ENCODE assay signal across 16 cellular contexts in genomic region chr1:183044893-183045649, GRCh38. TPM values are rescaled to one million over a fixed set of nuclear protein-coding genes. Genes with fewer than 3 reads are reported as not detected.
DNase-seq lines count a peak whose midpoint lies in the region; ATAC-seq, FAIRE-seq and TF ChIP-seq lines count a peak whose summit lies in the region.
"Had no signal": no experiment of that assay in that cellular context is flagged by ENCODE, and none has a peak within 500 bp of the region (broad histone marks: within the 10 kb centered on the region; RNA-seq: fewer than 3 reads in every experiment).

No MANE protein-coding gene starts in this region.

- H3K36me3 ChIP-seq in K562 (ENCODE audit: control insufficient read depth, insufficient read depth, low read length) (no peaks in the 10 kb centered on the region), psoas muscle (ENCODE audit: insufficient read depth in 1 of 2, low read depth in 1 of 2) (no peaks in the 10 kb centered on the region)

- ATAC-seq in A549 (no peak), K562 (no peak), psoas muscle (no peak), HG02623 (IDR thresholded peaks at IDR 0.05; ENCODE audit: unreplicated experiment) (no peak)
- ATAC-seq: esophagus mucosa had no signal

- FAIRE-seq in A549 (lab: Jason Lieb, UNC) (no peak), K562 (lab: Jason Lieb, UNC) (no peak)

- TF ChIP-seq POLR2A in A549 (IDR thresholded peaks at IDR 0.05; ENCODE audit: low read length) (no peak), K562 (conservative IDR thresholded peaks at IDR 0.05) (no peak)

- BruUV-seq in K562 (replicated peaks; lab: Mats Ljungman, UMichigan) = no TSS peak

- no peak for TF ChIP-seq EP300 in A549 (IDR thresholded peaks at IDR 0.05)
- no peak for TF ChIP-seq EP300 in K562 (IDR thresholded peaks at IDR 0.05; ENCODE audit: low read length)

- no peaks in the 10 kb centered on the region for H3K79me2 ChIP-seq in K562 (ENCODE audit: control insufficient read depth, insufficient read depth, low read length)

- no peaks in the 10 kb centered on the region for H4K20me1 ChIP-seq in K562 (replicated peaks; ENCODE audit: control insufficient read depth, insufficient read depth, low read length)

- TF ChIP-seq CTCF in A549 (IDR thresholded peaks at IDR 0.05) (no peak), K562 (IDR thresholded peaks at IDR 0.05 in 2 of 3, conservative IDR thresholded peaks at IDR 0.05 in 1 of 3; ENCODE audit: insufficient read depth in 2 of 3, low read depth in 1 of 3, low read length in 3 of 3) (no peak), psoas muscle (IDR thresholded peaks at IDR 0.05) (no peak), GM13977 (IDR thresholded peaks at IDR 0.05; ENCODE audit: extremely low read depth, insufficient read depth, missing control alignments) (no peak)

- H3K9ac ChIP-seq in K562 (ENCODE audit: insufficient read depth in 1 of 2, low read depth in 2 of 2, low read length in 2 of 2) = no peak overlapping the region

- TF ChIP-seq RAD21 in A549 (conservative IDR thresholded peaks at IDR 0.05 in 1 of 2, IDR thresholded peaks at IDR 0.05 in 1 of 2) = no peak
- 0 out of 4 replicates have a peak, but pooled peaks of 1 of the 2 experiments have one; percentile 23 for TF ChIP-seq RAD21 in K562 (CRISPR knock-in tag; conservative IDR thresholded peaks at IDR 0.05 in 1 of 2, IDR thresholded peaks at IDR 0.05 in 1 of 2)

- H3K9me1 ChIP-seq in K562 (ENCODE audit: control insufficient read depth, insufficient read depth, low read length) = no peaks in the 10 kb centered on the region

- no peaks in the 10 kb centered on the region for H3K27me3 ChIP-seq in K562 (ENCODE audit: control insufficient read depth in 2 of 2, insufficient read depth in 2 of 2, low read length in 2 of 2)
- no peaks in the 10 kb centered on the region for H3K27me3 ChIP-seq in psoas muscle (ENCODE audit: insufficient read depth in 3 of 3, low read length in 2 of 3)

- CTCF ChIA-PET in A549 (lab: Yijun Ruan, JAX) (interaction anchor here (0.6 to 1.3 kb wide), 2 partner anchors 21 to 190 kb away, joined by 3 to 4 read pairs; no protein-coding TSS in a partner anchor), HEK293T (lab: Yijun Ruan, JAX) (interaction anchor here (0.7 to 1.0 kb wide), 3 partner anchors 8 to 43 kb away, joined by 3 read pairs; no protein-coding TSS in a partner anchor), K562 (lab: Yijun Ruan, JAX; ENCODE audit: low intra/inter-chr PET ratio) (no interaction called here)

- peaks cover 81% of the 10 kb centered on the region for H3K4me1 ChIP-seq in A549
- no peaks in the 10 kb centered on the region for H3K4me1 ChIP-seq in K562 (replicated peaks in 1 of 2; ENCODE audit: control insufficient read depth in 2 of 2, insufficient read depth in 2 of 2, low read length in 2 of 2)
- H3K4me1 ChIP-seq in psoas muscle = peaks cover 83% of the 10 kb centered on the region

- WGBS in A549 (ENCODE audit: missing lambda C conversion rate) = 93% methylated on average over 2 of the region's 2 CpGs
- WGBS in K562 (ENCODE audit: insufficient coverage, low coverage, missing lambda C conversion rate) = 0% methylated on average over 2 of the region's 2 CpGs
- WGBS in psoas muscle, 3 donors = 92 to 99% (median 93%) methylated on average over 2 of the region's 2 CpGs

- no peak overlapping the region for H2AFZ ChIP-seq in K562 (ENCODE audit: low read depth, low read length)

- no peaks in the 10 kb centered on the region for H3K9me3 ChIP-seq in A549
- no peaks in the 10 kb centered on the region for H3K9me3 ChIP-seq in K562 (replicated peaks; ENCODE audit: control insufficient read depth, insufficient read depth, low read depth, low read length)
- no peaks in the 10 kb centered on the region for H3K9me3 ChIP-seq in psoas muscle

- H3K27ac ChIP-seq in A549 (peak overlapping the region; percentile 60 to 62; a peak in 4 of 6 replicates), K562 (ENCODE audit: extremely low read depth, low read depth, low read length) (no peak overlapping the region), psoas muscle (peak overlapping the region; percentile 48)

- in situ Hi-C loops in K562 (cut with MboI) (no loop called here), GM13977 (cut with MboI; ENCODE audit: low pct_unique_long_range_greater_than_20kb, low sequenced_read_pairs, unreplicated experiment) (no loop called here)

- intact Hi-C loops in K562 (cut with micrococcal nuclease) (no loop called here), psoas muscle (cut with DNase I) (no loop called here)

- peak overlapping the region; percentile 91 for H3K4me2 ChIP-seq in A549
- H3K4me2 ChIP-seq in K562 (ENCODE audit: insufficient read depth, low read length) = no peak overlapping the region

- H3K4me3 ChIP-seq in A549 (peak overlapping the region; percentile 24; the same call in 1 of the 3 replicates), K562 (no peak overlapping the region), psoas muscle (no peak overlapping the region)

- POLR2A ChIA-PET in A549 (lab: Yijun Ruan, JAX) (interaction anchor here (0.7 kb wide), 1 partner anchor 21 kb away, joined by 3 read pairs; no protein-coding TSS in a partner anchor), HEK293T (lab: Yijun Ruan, JAX) (interaction anchor here (1.3 kb wide), 1 partner anchor 18 kb away, joined by 3 read pairs; no protein-coding TSS in a partner anchor), K562 (lab: Yijun Ruan, JAX) (interaction anchor here (0.8 kb wide), 1 partner anchor 44 kb away, joined by 3 read pairs; no protein-coding TSS in a partner anchor)

- DNase-seq in A549 (ENCODE audit: low read depth in 1 of 2, low spot score in 1 of 2) (no peak), HEK293T (ENCODE audit: extremely low spot score) (no peak), K562 (ENCODE audit: extremely low read depth in 1 of 4, low spot score in 3 of 4) (no peak), psoas muscle (no peak), AML-193 (lab: John Stamatoyannopoulos, UW) (no peak), A172 (ENCODE audit: low spot score) (no peak), GM13977 (ENCODE audit: low spot score) (no peak)
- DNase-seq: activated gamma-delta T cell; aorta; cortex of kidney; GOT3; hypothalamus; NCI-H2227 treated with DMSO at 0.1 percent for 48 hours; stimulated activated CD4-positive, alpha-beta T cell treated with anti-CD3 and anti-CD28 coated beads, Interleukin-15, amount 100 ng/mL, for 24 hours had no signal

TF ChIP-seq in A549, 52 proteins besides CTCF, POLR2A, EP300 and RAD21:
- no peak for TF ChIP-seq HOXB13 (CRISPR knock-in tag; IDR thresholded peaks at IDR 0.05; ENCODE audit: low read depth)
- no peak for TF ChIP-seq KDM1A (IDR thresholded peaks at IDR 0.05; ENCODE audit: low read depth)
- no peak for TF ChIP-seq BHLHE40 (IDR thresholded peaks at IDR 0.05; ENCODE audit: low read depth, low read length)

TF ChIP-seq in HEK293T, 16 proteins besides CTCF, POLR2A, EP300 and RAD21:
- TF ChIP-seq ZNF384 (IDR thresholded peaks at IDR 0.05) (peak; percentile 60; the same call in 1 of the 2 replicates), FOXM1 (IDR thresholded peaks at IDR 0.05; ENCODE audit: borderline replicate concordance) (no peak)
TF ChIP-seq in HEK293T: peak in this region for 1.

TF ChIP-seq in K562, 482 proteins besides CTCF, POLR2A, EP300 and RAD21:
- TF ChIP-seq NFIC (IDR thresholded peaks at IDR 0.05) (peak; percentile 99), EP400 (IDR thresholded peaks at IDR 0.05) (no peak), NFIX (CRISPR knock-in tag; IDR thresholded peaks at IDR 0.05; ENCODE audit: low read depth) (peak; percentile 99)

RNA-seq across cellular contexts. Expression of gene LAMC1, which starts 21.9 kb away (rescaled TPM):
- polyA plus RNA-seq in A549 (2011; rRNA removed) (139 and 152 TPM in 2 replicates), A549 (2017; fragmentation: RNase III; extraction: RNeasy Plus Mini Kit Qiagen cat#74134 plus additional on column Dnase treatment) (85.8 to 106 TPM (median 93.7 TPM) in 3 replicates), K562 (2011; rRNA removed) (0.13 and 0.16 TPM in 2 replicates), K562 (2014; fragmentation: Illumina TruSeq; extraction: Trizol) (0.07 and 0.24 TPM in 2 replicates), K562 (2014; fragmentation: Nextera tagmentation; extraction: Ambion mirVana) (not detected), K562 (2014; rRNA removed) (0.21 TPM in 1 of 2 replicates, not detected in the other), psoas muscle (10 to 100 TPM; 28.0 to 39.6 (median 30.5) TPM)
- 39.6 and 43.0 TPM in 2 replicates for polyA plus RNA-seq in A549 (2012; cell fraction: cytosol; rRNA removed)
- 92.3 and 98.8 TPM in 2 replicates for polyA plus RNA-seq in A549 (2012; cell fraction: nucleus; rRNA removed)
- polyA minus RNA-seq in A549 (2011; rRNA and poly(A)+ RNA removed) = 149 and 171 TPM in 2 replicates
- 1.7 and 2.9 TPM in 2 replicates for total RNA-seq in K562 (2011; cell fraction: chromatin; rRNA removed; ENCODE audit: low replicate concordance)
- total RNA-seq in K562 (2011; cell fraction: nucleolus; rRNA removed) = 2.1 and 2.7 TPM in 2 replicates
- total RNA-seq in K562 (2011; cell fraction: nucleoplasm; rRNA removed) = 0.84 and 2.1 TPM in 2 replicates
- total RNA-seq in K562 (2014; rRNA removed) (0.36 and 0.53 TPM in 2 replicates), K562 (2014; rRNA removed; fragmentation: Illumina TruSeq; extraction: Trizol) (0.07 and 0.13 TPM in 2 replicates), K562 (2015; rRNA removed; fragmentation: Illumina TruSeq; extraction: Trizol) (0.07 TPM in 1 of 2 replicates, not detected in the other), K562 (2021) (0.60 and 0.71 TPM in 2 replicates), psoas muscle (10 to 100 TPM; 71.4 to 94.4 (median 80.5) TPM)
- polyA plus RNA-seq in K562 (2011; cell fraction: cytosol; rRNA removed) = 0.15 and 0.16 TPM in 2 replicates
- polyA plus RNA-seq in K562 (2011; cell fraction: nucleus; rRNA removed) = 0.06 and 1.1 TPM in 2 replicates
- 0.07 and 0.08 TPM in 2 replicates for polyA plus RNA-seq in K562 (2012)
- polyA minus RNA-seq in K562 (2011; rRNA and poly(A)+ RNA removed) = 0.24 and 1.2 TPM in 2 replicates
- 1.3 and 1.6 TPM in 2 replicates for polyA minus RNA-seq in K562 (2011; cell fraction: cytosol; rRNA and poly(A)+ RNA removed)
- 0.54 and 0.78 TPM in 2 replicates for polyA minus RNA-seq in K562 (2011; cell fraction: nucleus; rRNA and poly(A)+ RNA removed)
- total RNA-seq in A172 (2014; rRNA removed; shearing (Covaris generic)) = 143 and 190 TPM in 2 replicates

Comparison
In these comparisons a context has a peak if more than half of its experiments do, and no peak if none do; other contexts are left out.
1. RNA of gene LAMC1, which starts 21.9 kb away (total RNA-seq): 143 to 190 TPM in A172 and 71.4 to 94.4 TPM in psoas muscle; 0.07 to 2.9 TPM in K562; every median in the first group is over 10 times any median in the second.